In genomic region chr9:131179561-131180219, GRCh38 we compare ENCODE assay signal across 13 cellular contexts. TPM values are rescaled to one million over a fixed set of nuclear protein-coding genes. Genes with fewer than 3 reads are reported as not detected.
A peak's percentile ranks its signal among the peaks of the same experiment; 100 is the strongest.
DNase-seq lines count a peak whose midpoint lies in the region; ATAC-seq, FAIRE-seq and TF ChIP-seq lines count a peak whose summit lies in the region.
"Had no signal": no experiment of that assay in that cellular context is flagged by ENCODE, and none has a peak within 500 bp of the region (broad histone marks: within the 10 kb centered on the region; RNA-seq: fewer than 3 reads in every experiment).

No MANE protein-coding gene starts in this region.

- peaks cover 28% of the 10 kb centered on the region for H3K4me1 ChIP-seq in skeletal muscle satellite cell (ENCODE audit: control insufficient read depth, insufficient read depth, low read length)
- no peaks in the 10 kb centered on the region for H3K4me1 ChIP-seq in HepG2 (ENCODE audit: insufficient read depth, low read length)
- peaks cover 0 to 5% of the 10 kb centered on the region in 2 donors for H3K4me1 ChIP-seq in naive thymus-derived CD4-positive, alpha-beta T cell (ENCODE audit: control insufficient read depth in 2 of 2, insufficient read depth in 2 of 2, low read length in 2 of 2)

- H3K4me3 ChIP-seq in fibroblast of the aortic adventitia (ENCODE audit: low read depth, low read length) (no peak overlapping the region), skeletal muscle satellite cell (ENCODE audit: low read length) (no peak overlapping the region), HepG2 (replicated peaks in 1 of 3; ENCODE audit: insufficient read depth in 1 of 3, low read depth in 2 of 3, low read length in 3 of 3) (no peak overlapping the region)
- no peak overlapping the region for H3K4me3 ChIP-seq in naive thymus-derived CD4-positive, alpha-beta T cell (ENCODE audit: low read length)

- CTCF ChIA-PET in HepG2 (lab: Yijun Ruan, JAX; ENCODE audit: low intra/inter-chr PET ratio, low total read pairs) = interaction anchor here (3.7 kb wide), 1 partner anchor 156 kb away, joined by 30 read pairs; no protein-coding TSS in a partner anchor
- CTCF ChIA-PET in naive thymus-derived CD4-positive, alpha-beta T cell (lab: Charles Lee) = interaction anchor here (0.7 to 7.4 kb wide), 5 partner anchors 35 to 154 kb away, joined by 3 to 147 read pairs (median 5); no protein-coding TSS in a partner anchor
- CTCF ChIA-PET in activated CD8-positive, alpha-beta memory T cell treated with anti-CD3 and anti-CD28 coated beads, Interleukin-2, amount 10 ng/mL, durations not matched to agents 7 days and 5 days (lab: Charles Lee) = interaction anchor here (0.7 to 8.1 kb wide), 13 partner anchors 17 to 170 kb away, joined by 3 to 154 read pairs (median 4); partner anchors contain the start of gene FAM78A

- no peak for TF ChIP-seq POLR2A in HepG2 (IDR thresholded peaks at IDR 0.05; ENCODE audit: insufficient read depth in 1 of 2, low read depth in 2 of 2, low read length in 2 of 2)

- peak; percentile 40 for ATAC-seq in GM18868 (IDR thresholded peaks at IDR 0.05; ENCODE audit: unreplicated experiment)
- ATAC-seq in HepG2 = no peak
- no peak for ATAC-seq in naive thymus-derived CD4-positive, alpha-beta T cell
- ATAC-seq in activated CD8-positive, alpha-beta memory T cell treated with anti-CD3 and anti-CD28 coated beads, Interleukin-2, amount 10 ng/mL, durations not matched to agents 7 days and 5 days = no peak
- ATAC-seq: HCT116; stimulated activated naive CD8-positive, alpha-beta T cell treated with anti-CD3 and anti-CD28 coated beads, Interleukin-15, amount 100 ng/mL, for 72 hours had no signal

- TF ChIP-seq EP300 in HepG2 (IDR thresholded peaks at IDR 0.05; ENCODE audit: low read depth in 2 of 2, low read length in 2 of 2) (no peak), HepG2 (CRISPR knock-in tag; IDR thresholded peaks at IDR 0.05; ENCODE audit: borderline replicate concordance) (no peak)

- H3K27ac Mint-ChIP-seq in naive thymus-derived CD4-positive, alpha-beta T cell = no peak overlapping the region
- no peak overlapping the region for H3K27ac Mint-ChIP-seq in activated CD8-positive, alpha-beta memory T cell treated with anti-CD3 and anti-CD28 coated beads, Interleukin-2, amount 10 ng/mL, durations not matched to agents 7 days and 5 days
- H3K27ac Mint-ChIP-seq: stimulated activated naive CD8-positive, alpha-beta T cell treated with anti-CD3 and anti-CD28 coated beads, Interleukin-15, amount 100 ng/mL, for 72 hours had no signal

- WGBS in HepG2 (ENCODE audit: low lambda C conversion rate) = 99% methylated on average over 4 of the region's 4 CpGs

- H3K9me3 Mint-ChIP-seq in naive thymus-derived CD4-positive, alpha-beta T cell = no peaks in the 10 kb centered on the region
- no peaks in the 10 kb centered on the region for H3K9me3 Mint-ChIP-seq in activated CD8-positive, alpha-beta memory T cell treated with anti-CD3 and anti-CD28 coated beads, Interleukin-2, amount 10 ng/mL, durations not matched to agents 7 days and 5 days (ENCODE audit: low read depth)
- H3K9me3 Mint-ChIP-seq: stimulated activated naive CD8-positive, alpha-beta T cell treated with anti-CD3 and anti-CD28 coated beads, Interleukin-15, amount 100 ng/mL, for 72 hours had no signal

- no peak for FAIRE-seq in HepG2 (lab: Jason Lieb, UNC)

- H3K27me3 ChIP-seq in skeletal muscle satellite cell (ENCODE audit: control insufficient read depth, insufficient read depth, low read length) (no peaks in the 10 kb centered on the region), HepG2 (ENCODE audit: control insufficient read depth in 1 of 2, insufficient read depth in 2 of 2, low read length in 2 of 2) (no peaks in the 10 kb centered on the region)
- H3K27me3 ChIP-seq in naive thymus-derived CD4-positive, alpha-beta T cell (ENCODE audit: control insufficient read depth in 2 of 2, insufficient read depth in 2 of 2, low read length in 2 of 2) = no peaks in the 10 kb centered on the region

- no peaks in the 10 kb centered on the region for H4K20me1 ChIP-seq in HepG2 (ENCODE audit: insufficient read depth, low read length)

- no TSS peak for BruUV-seq in HepG2 (replicated peaks; lab: Mats Ljungman, UMichigan)

- H3K36me3 ChIP-seq in skeletal muscle satellite cell (ENCODE audit: insufficient read depth, low read length) (peaks cover 57% of the 10 kb centered on the region), HepG2 (replicated peaks in 1 of 2; ENCODE audit: control insufficient read depth in 1 of 2, insufficient read depth in 2 of 2, low read length in 2 of 2) (peaks cover 14 to 81% of the 10 kb centered on the region in 2 experiments)
- H3K36me3 ChIP-seq in naive thymus-derived CD4-positive, alpha-beta T cell (ENCODE audit: control insufficient read depth in 2 of 3, insufficient read depth in 3 of 3, low read length in 3 of 3) = peaks cover 18 to 63% (median 23%) of the 10 kb centered on the region in 3 experiments

- peak overlapping the region; percentile 57 for H3K4me2 ChIP-seq in skeletal muscle satellite cell (ENCODE audit: low read length)
- no peak overlapping the region for H3K4me2 ChIP-seq in HepG2 (ENCODE audit: low read depth, low read length)

- H3K79me2 ChIP-seq in HepG2 (ENCODE audit: insufficient read depth, low read length) = no peaks in the 10 kb centered on the region

- no peaks in the 10 kb centered on the region for H3K27me3 Mint-ChIP-seq in naive thymus-derived CD4-positive, alpha-beta T cell
- H3K27me3 Mint-ChIP-seq in activated CD8-positive, alpha-beta memory T cell treated with anti-CD3 and anti-CD28 coated beads, Interleukin-2, amount 10 ng/mL, durations not matched to agents 7 days and 5 days = no peaks in the 10 kb centered on the region
- H3K27me3 Mint-ChIP-seq: stimulated activated naive CD8-positive, alpha-beta T cell treated with anti-CD3 and anti-CD28 coated beads, Interleukin-15, amount 100 ng/mL, for 72 hours had no signal

- POLR2A ChIA-PET in HepG2 (lab: Yijun Ruan, JAX) = no interaction called here
- POLR2A ChIA-PET in naive thymus-derived CD4-positive, alpha-beta T cell (lab: Charles Lee) = interaction anchor here (0.9 to 1.4 kb wide), 3 partner anchors 91 to 156 kb away, joined by 3 read pairs; no protein-coding TSS in a partner anchor

- H2AFZ ChIP-seq in HepG2 (ENCODE audit: low read length) = no peak overlapping the region

- DNase-seq in OCI-M1 (lab: John Stamatoyannopoulos, UW) = peak; percentile 37
- peak; percentile 93 for DNase-seq in fibroblast of the aortic adventitia (ENCODE audit: low read depth)
- DNase-seq in HepG2 (ENCODE audit: low spot score) = no peak
- DNase-seq in naive thymus-derived CD4-positive, alpha-beta T cell = no peak
- no peak for DNase-seq in activated CD8-positive, alpha-beta memory T cell treated with anti-CD3 and anti-CD28 coated beads, Interleukin-2, amount 10 ng/mL, durations not matched to agents 7 days and 5 days
- DNase-seq in activated effector memory CD4-positive, alpha-beta T cell treated with anti-CD3 and anti-CD28 coated beads, Interleukin-2, amount 50 U/mL, for 16 hours = no peak
- DNase-seq: activated CD4-positive, alpha-beta T cell treated with anti-CD3 and anti-CD28 coated beads for 4 hours; aorta; retina; stimulated activated naive CD8-positive, alpha-beta T cell treated with anti-CD3 and anti-CD28 coated beads, Interleukin-15, amount 100 ng/mL, for 72 hours had no signal

- in situ Hi-C loops in HepG2 (cut with HindIII; ENCODE audit: extremely low pct_ligation_motif_present, low pct_unique_long_range_greater_than_20kb) = loop anchor here (5.0 kb wide), 1 partner anchor 158 kb away; no protein-coding TSS in a partner anchor

- H3K36me3 Mint-ChIP-seq in naive thymus-derived CD4-positive, alpha-beta T cell = peaks cover 0 to 58% (median 23%) of the 10 kb centered on the region in 5 donors
- H3K36me3 Mint-ChIP-seq in activated CD8-positive, alpha-beta memory T cell treated with anti-CD3 and anti-CD28 coated beads, Interleukin-2, amount 10 ng/mL, durations not matched to agents 7 days and 5 days = peaks cover 42% of the 10 kb centered on the region

- peaks cover 5 to 24% (median 10%) of the 10 kb centered on the region in 7 donors for H3K4me1 Mint-ChIP-seq in naive thymus-derived CD4-positive, alpha-beta T cell
- peaks cover 14% of the 10 kb centered on the region for H3K4me1 Mint-ChIP-seq in activated CD8-positive, alpha-beta memory T cell treated with anti-CD3 and anti-CD28 coated beads, Interleukin-2, amount 10 ng/mL, durations not matched to agents 7 days and 5 days

- no peak overlapping the region for H3K4me3 Mint-ChIP-seq in naive thymus-derived CD4-positive, alpha-beta T cell
- no peak overlapping the region for H3K4me3 Mint-ChIP-seq in activated CD8-positive, alpha-beta memory T cell treated with anti-CD3 and anti-CD28 coated beads, Interleukin-2, amount 10 ng/mL, durations not matched to agents 7 days and 5 days
- H3K4me3 Mint-ChIP-seq: stimulated activated naive CD8-positive, alpha-beta T cell treated with anti-CD3 and anti-CD28 coated beads, Interleukin-15, amount 100 ng/mL, for 72 hours had no signal

- intact Hi-C loops in HepG2 (cut with micrococcal nuclease; ENCODE audit: unreplicated experiment) = loop anchor here (2.0 to 5.0 kb wide), 2 partner anchors 13 to 98 kb away; partner anchors contain the start of gene FAM78A
- intact Hi-C loops in naive thymus-derived CD4-positive, alpha-beta T cell (cut with micrococcal nuclease) = loop anchor here (5.0 kb wide), 3 partner anchors 58 to 122 kb away; no protein-coding TSS in a partner anchor

- H3K9me3 ChIP-seq in skeletal muscle satellite cell (replicated peaks; ENCODE audit: low read length) = no peaks in the 10 kb centered on the region
- no peaks in the 10 kb centered on the region for H3K9me3 ChIP-seq in HepG2 (ENCODE audit: low read length)
- no peaks in the 10 kb centered on the region for H3K9me3 ChIP-seq in naive thymus-derived CD4-positive, alpha-beta T cell (ENCODE audit: control insufficient read depth in 2 of 3, low read length in 3 of 3)

- H3K9ac ChIP-seq in skeletal muscle satellite cell (ENCODE audit: low read depth, low read length) = peak overlapping the region; percentile 58
- no peak overlapping the region for H3K9ac ChIP-seq in HepG2 (ENCODE audit: insufficient read depth, low read depth, low read length)

- no peak for TF ChIP-seq RAD21 in HepG2 (CRISPR knock-in tag; IDR thresholded peaks at IDR 0.05)

- TF ChIP-seq CTCF in fibroblast of the aortic adventitia (IDR thresholded peaks at IDR 0.05; ENCODE audit: insufficient read depth, low read length) (no peak), HepG2 (CRISPR knock-in tag; IDR thresholded peaks at IDR 0.05) (no peak)

- H3K27ac ChIP-seq in HepG2 (ENCODE audit: extremely low read length, insufficient read depth, low read length) = no peak overlapping the region
- H3K27ac ChIP-seq in naive thymus-derived CD4-positive, alpha-beta T cell (ENCODE audit: low read depth, low read length) = no peak overlapping the region

RNA-seq across cellular contexts. Expression of gene NUP214, which starts 54.3 kb away (rescaled TPM):
- 18.1 and 20.2 TPM in 2 replicates for total RNA-seq in fibroblast of the aortic adventitia (ENCODE audit: low replicate concordance)
- total RNA-seq in skeletal muscle satellite cell (2012; rRNA removed) = 12.9 and 16.5 TPM in 2 replicates
- 16.0 and 30.5 TPM in 2 replicates for total RNA-seq in HepG2 (2016; rRNA removed; fragmentation: Illumina TruSeq; extraction: Trizol)
- 12.8 and 14.4 TPM in 2 replicates for total RNA-seq in HepG2 (2016; cell fraction: cytosol; rRNA removed; fragmentation: Illumina TruSeq; extraction: Trizol; ENCODE audit: low read depth)
- 14.2 and 21.5 TPM in 2 replicates for total RNA-seq in HepG2 (2016; cell fraction: insoluble cytoplasmic fraction; rRNA removed; fragmentation: Illumina TruSeq; extraction: Trizol)
- total RNA-seq in HepG2 (2016; cell fraction: membrane; rRNA removed; fragmentation: Illumina TruSeq; extraction: Trizol) = 16.6 and 17.1 TPM in 2 replicates
- 42.9 and 48.9 TPM in 2 replicates for total RNA-seq in HepG2 (2016; cell fraction: nucleus; rRNA removed; fragmentation: Illumina TruSeq; extraction: Trizol)
- polyA plus RNA-seq in HepG2 (2011; rRNA removed) = 8.4 and 9.4 TPM in 2 replicates
- 5.4 and 5.8 TPM in 2 replicates for polyA plus RNA-seq in HepG2 (2011; cell fraction: cytosol; rRNA removed)
- polyA plus RNA-seq in HepG2 (2011; cell fraction: nucleus; rRNA removed) = 22.0 and 28.1 TPM in 2 replicates
- polyA plus RNA-seq in HepG2 (2012) = 12.2 and 18.8 TPM in 2 replicates
- 6.8 and 7.2 TPM in 2 replicates for polyA plus RNA-seq in HepG2 (2016; cell fraction: cytosol; fragmentation: Illumina TruSeq; extraction: Trizol; ENCODE audit: low read depth)
- polyA plus RNA-seq in HepG2 (2016; cell fraction: insoluble cytoplasmic fraction; fragmentation: Illumina TruSeq; extraction: Trizol; ENCODE audit: low read depth) = 27.0 TPM in 2 replicates
- 6.4 and 9.3 TPM in 2 replicates for polyA plus RNA-seq in HepG2 (2016; cell fraction: membrane; fragmentation: Illumina TruSeq; extraction: Trizol; ENCODE audit: low read depth)
- 38.4 and 46.4 TPM in 2 replicates for polyA plus RNA-seq in HepG2 (2016; cell fraction: nucleus; fragmentation: Illumina TruSeq; extraction: Trizol; ENCODE audit: insufficient read depth, low read depth)
- polyA minus RNA-seq in HepG2 (2011; rRNA and poly(A)+ RNA removed; ENCODE audit: low replicate concordance) = 35.2 and 116 TPM in 2 replicates
- polyA minus RNA-seq in HepG2 (2011; cell fraction: cytosol; rRNA and poly(A)+ RNA removed) = 12.6 and 17.9 TPM in 2 replicates
- polyA minus RNA-seq in HepG2 (2011; cell fraction: nucleus; rRNA and poly(A)+ RNA removed) = 52.3 and 53.4 TPM in 2 replicates
- 100 to 1,000 TPM in 2 of 5 experiments, 10 to 100 TPM in 3; 74.9 to 116 (median 82.6) TPM for total RNA-seq in naive thymus-derived CD4-positive, alpha-beta T cell
- 10 to 100 TPM; 18.2 to 39.7 TPM for polyA plus RNA-seq in naive thymus-derived CD4-positive, alpha-beta T cell
- 10 to 100 TPM; 58.3 to 79.9 TPM for total RNA-seq in activated CD8-positive, alpha-beta memory T cell treated with anti-CD3 and anti-CD28 coated beads, Interleukin-2, amount 10 ng/mL, durations not matched to agents 7 days and 5 days

Comparison
In these comparisons a context has a peak if more than half of its experiments do, and no peak if none do; other contexts are left out.
1. DNase-seq: peak in OCI-M1 (single experiment) and fibroblast of the aortic adventitia (single experiment); none in HepG2 (single experiment), naive thymus-derived CD4-positive, alpha-beta T cell (0 of 9), activated CD8-positive, alpha-beta memory T cell treated with anti-CD3 and anti-CD28 coated beads, Interleukin-2, amount 10 ng/mL, durations not matched to agents 7 days and 5 days (single experiment) and activated effector memory CD4-positive, alpha-beta T cell treated with anti-CD3 and anti-CD28 coated beads, Interleukin-2, amount 50 U/mL, for 16 hours (single experiment).